2 cellular contexts compared by ENCODE assay signal in the genomic region with DNA sequence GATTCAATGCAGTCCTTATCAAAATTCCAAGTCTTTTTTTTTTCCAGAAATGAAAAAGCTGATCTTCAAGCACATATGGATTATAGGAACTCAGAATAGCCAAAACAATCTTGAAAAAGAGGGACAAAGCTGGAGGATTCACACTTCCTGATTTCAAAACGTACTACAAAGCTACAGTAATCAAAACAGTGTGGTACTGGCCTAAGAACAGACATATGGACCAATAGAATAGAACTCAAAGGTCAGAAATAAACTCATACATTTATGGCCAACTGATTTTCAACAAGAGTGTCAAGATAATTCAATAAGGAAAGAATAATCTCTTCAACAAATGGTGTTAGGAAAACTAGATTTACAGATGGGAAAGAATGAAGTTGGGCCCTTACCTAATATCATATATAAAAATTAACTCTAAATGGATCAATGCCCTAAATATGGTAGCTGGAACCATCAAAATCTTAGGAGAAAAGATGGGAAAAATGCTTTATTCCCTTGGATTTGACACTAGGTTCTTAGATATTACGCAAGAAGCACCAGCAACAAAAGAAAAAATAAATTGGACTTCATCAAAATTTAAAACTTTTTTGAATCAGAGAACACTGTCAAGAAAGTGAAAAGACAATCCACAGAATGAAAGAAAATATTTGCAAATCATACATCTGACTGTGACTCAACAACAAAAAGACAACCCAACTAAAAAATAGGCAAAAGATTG.
A peak's percentile ranks its signal among the peaks of the same experiment; 100 is the strongest.
TF ChIP-seq lines count a peak whose summit lies in the region.

No MANE protein-coding gene starts in this region.

TF ChIP-seq in HepG2, 621 proteins besides CTCF, POLR2A, EP300 and RAD21:
- no peak for TF ChIP-seq TFDP2 (CRISPR knock-in tag; IDR thresholded peaks at IDR 0.05)
- TF ChIP-seq MAFK (conservative IDR thresholded peaks at IDR 0.05 in 1 of 2, IDR thresholded peaks at IDR 0.05 in 1 of 2; ENCODE audit: low read length in 2 of 2), result no peak
- TF ChIP-seq CHD4 (IDR thresholded peaks at IDR 0.05; ENCODE audit: borderline replicate concordance, low read length), result 0 out of 2 replicates have a peak, but pooled peaks have one; percentile 36
- TF ChIP-seq CEBPB (IDR thresholded peaks at IDR 0.05; ENCODE audit: borderline replicate concordance, low read depth, low read length), result peak; percentile 70

TF ChIP-seq in WTC11, 78 proteins besides CTCF, POLR2A, EP300 and RAD21:
- TF ChIP-seq CREM (CRISPR knock-in tag; IDR thresholded peaks at IDR 0.05) (no peak), GTF2I (CRISPR knock-in tag; conservative IDR thresholded peaks at IDR 0.05) (peak; percentile 58), SMAD4 (CRISPR knock-in tag; IDR thresholded peaks at IDR 0.05) (no peak), FOXK1 (CRISPR knock-in tag; IDR thresholded peaks at IDR 0.05) (no peak), GRHL2 (CRISPR knock-in tag; IDR thresholded peaks at IDR 0.05; ENCODE audit: insufficient replicate concordance, severe bottlenecking) (no peak)
